In genomic region chr6:129192458-129192989, GRCh38 we compare ENCODE assay signal across 27 cellular contexts.
"Had no signal": no experiment of that assay in that cellular context is flagged by ENCODE, and none has a peak within 500 bp of the region (broad histone marks: within the 10 kb centered on the region; RNA-seq: fewer than 3 reads in every experiment).

No MANE protein-coding gene starts in this region.

- H3K27ac ChIP-seq: coronary artery, esophagus muscularis mucosa, neutrophil, pancreas, right lobe of liver, suprapubic skin, thyroid gland, vagina had no signal

- ATAC-seq: mucosa of descending colon; natural killer cell treated with Interleukin-12 subunit alpha and Interleukin-12 subunit beta and Interleukin-15 and Interleukin-18, amount 100 ng/mL, for 72 hours; pancreas; right lobe of liver; stimulated activated naive CD8-positive, alpha-beta T cell treated with anti-CD3 and anti-CD28 coated beads, Interleukin-15, amount 100 ng/mL, for 72 hours had no signal

- H3K27me3 Mint-ChIP-seq: memory B cell had no signal

- H3K4me3 Mint-ChIP-seq: memory B cell; mesothelial cell of epicardium; naive B cell; natural killer cell treated with Interleukin-12 subunit alpha and Interleukin-12 subunit beta and Interleukin-15 and Interleukin-18, amount 100 ng/mL, for 72 hours; neural crest cell; stimulated activated naive CD8-positive, alpha-beta T cell treated with anti-CD3 and anti-CD28 coated beads, Interleukin-15, amount 100 ng/mL, for 72 hours had no signal

- H3K9me3 Mint-ChIP-seq: memory B cell; mesothelial cell of epicardium; naive B cell; natural killer cell treated with Interleukin-12 subunit alpha and Interleukin-12 subunit beta and Interleukin-15 and Interleukin-18, amount 100 ng/mL, for 72 hours; neural crest cell; stimulated activated naive CD8-positive, alpha-beta T cell treated with anti-CD3 and anti-CD28 coated beads, Interleukin-15, amount 100 ng/mL, for 72 hours had no signal

- H3K4me3 ChIP-seq: coronary artery, esophagus muscularis mucosa, lung, mucosa of descending colon, pancreas, right lobe of liver, smooth muscle cell, suprapubic skin, thyroid gland, vagina had no signal

- H3K4me1 ChIP-seq: pancreas, right lobe of liver, suprapubic skin, thyroid gland, vagina had no signal

- DNase-seq: dermis blood vessel endothelial cell; effector memory CD4-positive, alpha-beta T cell; foreskin melanocyte; mucosa of descending colon; naive B cell; pancreas; retina; stimulated activated CD4-positive, alpha-beta T cell treated with anti-CD3 and anti-CD28 coated beads, Interleukin-12 subunit alpha, Interleukin-12 subunit beta, amount 100 ng/mL, for 4 hours; stimulated activated CD4-positive, alpha-beta T cell treated with anti-CD3 and anti-CD28 coated beads, Interleukin-1b, Interleukin-23, amount 100 ng/mL, for 48 hours; stimulated activated CD4-positive, alpha-beta T cell treated with anti-CD3 and anti-CD28 coated beads, Interleukin-4, amount 100 ng/mL, for 1 hour; stimulated activated CD8-positive, alpha-beta memory T cell treated with anti-CD3 and anti-CD28 coated beads, Interleukin-4, amount 100 ng/mL, for 48 hours; stimulated activated naive CD4-positive, alpha-beta T cell; stimulated activated naive CD8-positive, alpha-beta T cell treated with anti-CD3 and anti-CD28 coated beads, Interleukin-15, amount 100 ng/mL, for 72 hours; thyroid gland; trophoblast cell had no signal

- H3K4me1 Mint-ChIP-seq: memory B cell; neural crest cell; stimulated activated naive CD8-positive, alpha-beta T cell treated with anti-CD3 and anti-CD28 coated beads, Interleukin-15, amount 100 ng/mL, for 72 hours had no signal

- H3K9me3 ChIP-seq: esophagus muscularis mucosa, mucosa of descending colon, neutrophil, pancreas, right lobe of liver, suprapubic skin, thyroid gland, vagina had no signal

- H3K4me2 ChIP-seq: smooth muscle cell had no signal

- H3K27me3 ChIP-seq: esophagus muscularis mucosa, neutrophil, pancreas, right lobe of liver, suprapubic skin, thyroid gland, vagina had no signal

- H3K27ac Mint-ChIP-seq: memory B cell; mesothelial cell of epicardium; naive B cell; natural killer cell treated with Interleukin-12 subunit alpha and Interleukin-12 subunit beta and Interleukin-15 and Interleukin-18, amount 100 ng/mL, for 72 hours; stimulated activated naive CD8-positive, alpha-beta T cell treated with anti-CD3 and anti-CD28 coated beads, Interleukin-15, amount 100 ng/mL, for 72 hours had no signal

- H3K36me3 Mint-ChIP-seq: memory B cell; naive B cell; natural killer cell treated with Interleukin-12 subunit alpha and Interleukin-12 subunit beta and Interleukin-15 and Interleukin-18, amount 100 ng/mL, for 72 hours had no signal

- H3K36me3 ChIP-seq: neutrophil, pancreas, right lobe of liver, suprapubic skin, thyroid gland, vagina had no signal
